12 cellular contexts compared by ENCODE assay signal in the genomic region with DNA sequence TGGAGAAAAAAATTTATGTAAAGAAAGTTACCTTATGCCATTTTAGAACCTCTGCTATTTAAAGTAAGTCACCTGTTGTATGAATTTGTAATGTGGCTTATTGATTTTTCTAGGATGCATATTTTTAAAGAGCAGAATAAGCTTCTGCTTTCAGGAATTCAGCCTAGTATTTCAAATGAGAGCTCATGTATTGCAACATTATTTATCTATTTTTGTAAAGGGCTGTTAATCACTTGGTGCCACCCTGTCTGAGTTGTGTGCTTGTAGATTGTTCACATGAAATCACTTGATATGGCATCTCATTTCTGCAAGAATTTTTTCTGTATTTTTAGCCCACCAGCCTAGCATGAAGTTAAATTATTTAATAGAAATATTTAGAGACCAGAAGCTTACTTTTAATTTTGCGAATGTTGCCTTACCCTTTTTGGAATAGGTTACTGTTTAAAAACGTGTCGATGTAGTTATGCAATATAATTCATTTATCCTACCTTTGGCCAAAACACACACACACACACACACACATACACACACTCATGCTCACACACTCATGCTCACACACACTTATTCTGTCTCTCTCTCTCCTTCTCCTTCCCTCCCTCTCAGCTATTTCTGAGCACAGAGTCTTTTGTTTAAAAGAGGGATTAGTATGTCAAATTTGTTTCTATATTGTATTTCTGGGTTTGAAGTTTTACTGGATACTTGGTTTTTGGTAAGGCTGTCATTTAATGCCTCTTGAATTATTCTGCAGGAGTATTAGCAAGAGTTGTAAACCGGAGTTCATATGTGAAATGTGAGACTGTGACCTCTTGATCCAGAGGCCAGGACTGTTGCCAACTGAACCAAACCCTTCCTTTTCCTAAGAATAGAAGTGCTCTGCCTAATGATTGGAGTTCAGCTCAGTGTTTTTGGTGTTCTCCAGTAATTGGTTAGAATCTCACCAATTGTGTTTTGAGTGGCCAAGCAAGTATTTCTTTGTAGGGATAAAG. TPM values are rescaled to one million over a fixed set of nuclear protein-coding genes. Genes with fewer than 3 reads are reported as not detected.
DNase-seq lines count a peak whose midpoint lies in the region; ATAC-seq and TF ChIP-seq lines count a peak whose summit lies in the region.
"Had no signal": no experiment of that assay in that cellular context is flagged by ENCODE, and none has a peak within 500 bp of the region (broad histone marks: within the 10 kb centered on the region; RNA-seq: fewer than 3 reads in every experiment).

No MANE protein-coding gene starts in this region.

- H3K27ac ChIP-seq in SK-N-SH (ENCODE audit: low read depth in 2 of 2, low read length in 1 of 2) (peak overlapping the region in 1 of 2 experiments; percentile 33; a peak in 2 of 4 replicates), heart right ventricle (peak overlapping the region in 9 of 10 donors; percentile 31 to 67 (median 56))

- no peaks in the 10 kb centered on the region for H3K36me3 Mint-ChIP-seq in activated CD8-positive, alpha-beta memory T cell treated with anti-CD3 and anti-CD28 coated beads, Interleukin-2, amount 10 ng/mL, durations not matched to agents 7 days and 5 days
- H3K36me3 Mint-ChIP-seq in natural killer cell treated with Interleukin-12 subunit alpha and Interleukin-12 subunit beta and Interleukin-15 and Interleukin-18, amount 100 ng/mL, for 72 hours: no peaks in the 10 kb centered on the region
- H3K36me3 Mint-ChIP-seq: activated CD4-positive, alpha-beta memory T cell treated with anti-CD3 and anti-CD28 coated beads for 36 hours had no signal

- no peaks in the 10 kb centered on the region for H3K27me3 ChIP-seq in SK-N-SH (ENCODE audit: insufficient read depth)
- no peaks in the 10 kb centered on the region for H3K27me3 ChIP-seq in heart right ventricle

- no peak for TF ChIP-seq RAD21 in SK-N-SH (IDR thresholded peaks at IDR 0.05; ENCODE audit: low read length)

- H2AFZ ChIP-seq in SK-N-SH (ENCODE audit: low read depth): no peak overlapping the region

- H3K4me1 ChIP-seq in SK-N-SH (ENCODE audit: control insufficient read depth in 1 of 2, insufficient read depth in 2 of 2, low read depth in 1 of 2, low read length in 1 of 2) (peaks cover 0 to 49% of the 10 kb centered on the region in 2 experiments; a peak in 2 of 4 replicates), heart right ventricle (peaks cover 5 to 91% (median 48%) of the 10 kb centered on the region in 9 donors)

- H3K79me2 ChIP-seq in SK-N-SH (ENCODE audit: insufficient read depth): peaks cover 100% of the 10 kb centered on the region

- no peak overlapping the region for H3K4me3 ChIP-seq in SK-N-SH (ENCODE audit: low read depth in 2 of 2, low read length in 1 of 2)
- H3K4me3 ChIP-seq in heart right ventricle: no peak overlapping the region

- CTCF ChIA-PET in SK-N-SH (lab: Yijun Ruan, JAX): no interaction called here
- CTCF ChIA-PET in activated CD8-positive, alpha-beta memory T cell treated with anti-CD3 and anti-CD28 coated beads, Interleukin-2, amount 10 ng/mL, durations not matched to agents 7 days and 5 days (lab: Charles Lee): no interaction called here

- WGBS in SK-N-SH (ENCODE audit: low lambda C conversion rate): 27% methylated on average over 4 of the region's 4 CpGs
- 20 to 29% methylated on average over 4 of the region's 4 CpGs for WGBS in heart right ventricle, 2 donors

- H3K9ac ChIP-seq in SK-N-SH: no peak overlapping the region; the same call in 1 of the 2 replicates

- H3K36me3 ChIP-seq in SK-N-SH (replicated peaks in 1 of 2; ENCODE audit: control insufficient read depth in 1 of 2, insufficient read depth in 2 of 2, low read length in 1 of 2) (peaks cover 0 to 24% of the 10 kb centered on the region in 2 experiments), heart right ventricle (no peaks in the 10 kb centered on the region)

- no peak overlapping the region for H3K4me2 ChIP-seq in SK-N-SH

- H3K4me1 Mint-ChIP-seq in activated CD8-positive, alpha-beta memory T cell treated with anti-CD3 and anti-CD28 coated beads, Interleukin-2, amount 10 ng/mL, durations not matched to agents 7 days and 5 days: no peaks in the 10 kb centered on the region
- H3K4me1 Mint-ChIP-seq in natural killer cell treated with Interleukin-12 subunit alpha and Interleukin-12 subunit beta and Interleukin-15 and Interleukin-18, amount 100 ng/mL, for 72 hours (ENCODE audit: low read depth in 2 of 2): no peaks in the 10 kb centered on the region

- TF ChIP-seq CTCF in SK-N-SH (IDR thresholded peaks at IDR 0.05) (no peak), heart right ventricle (IDR thresholded peaks at IDR 0.05) (no peak)

- POLR2A ChIA-PET in SK-N-SH (lab: Yijun Ruan, JAX): interaction anchor here (0.6 kb wide), 1 partner anchor 172 kb away, joined by 3 read pairs; no protein-coding TSS in a partner anchor

- ATAC-seq in heart right ventricle (peak; percentile 72 to 84 (median 82)), sciatic nerve (peak; percentile 84), HG02981 (IDR thresholded peaks at IDR 0.05; ENCODE audit: unreplicated experiment) (no peak)
- ATAC-seq in activated CD8-positive, alpha-beta memory T cell treated with anti-CD3 and anti-CD28 coated beads, Interleukin-2, amount 10 ng/mL, durations not matched to agents 7 days and 5 days: no peak
- no peak for ATAC-seq in natural killer cell treated with Interleukin-12 subunit alpha and Interleukin-12 subunit beta and Interleukin-15 and Interleukin-18, amount 100 ng/mL, for 72 hours
- ATAC-seq: Panc1 had no signal

- peaks cover 58% of the 10 kb centered on the region for H4K20me1 ChIP-seq in SK-N-SH (ENCODE audit: insufficient read depth)

- H3K4me3 Mint-ChIP-seq in activated CD8-positive, alpha-beta memory T cell treated with anti-CD3 and anti-CD28 coated beads, Interleukin-2, amount 10 ng/mL, durations not matched to agents 7 days and 5 days: no peak overlapping the region
- no peak overlapping the region for H3K4me3 Mint-ChIP-seq in natural killer cell treated with Interleukin-12 subunit alpha and Interleukin-12 subunit beta and Interleukin-15 and Interleukin-18, amount 100 ng/mL, for 72 hours
- H3K4me3 Mint-ChIP-seq: activated CD4-positive, alpha-beta memory T cell treated with anti-CD3 and anti-CD28 coated beads for 36 hours had no signal

- H3K9me3 ChIP-seq in SK-N-SH (no peaks in the 10 kb centered on the region), heart right ventricle (no peaks in the 10 kb centered on the region)
- H3K9me3 ChIP-seq: Caco-2 had no signal

- no peak overlapping the region for H3K27ac Mint-ChIP-seq in activated CD8-positive, alpha-beta memory T cell treated with anti-CD3 and anti-CD28 coated beads, Interleukin-2, amount 10 ng/mL, durations not matched to agents 7 days and 5 days
- H3K27ac Mint-ChIP-seq in natural killer cell treated with Interleukin-12 subunit alpha and Interleukin-12 subunit beta and Interleukin-15 and Interleukin-18, amount 100 ng/mL, for 72 hours: no peak overlapping the region
- H3K27ac Mint-ChIP-seq: activated CD4-positive, alpha-beta memory T cell treated with anti-CD3 and anti-CD28 coated beads for 36 hours had no signal

- peaks cover 33% of the 10 kb centered on the region for H3K27me3 Mint-ChIP-seq in activated CD8-positive, alpha-beta memory T cell treated with anti-CD3 and anti-CD28 coated beads, Interleukin-2, amount 10 ng/mL, durations not matched to agents 7 days and 5 days
- H3K27me3 Mint-ChIP-seq in natural killer cell treated with Interleukin-12 subunit alpha and Interleukin-12 subunit beta and Interleukin-15 and Interleukin-18, amount 100 ng/mL, for 72 hours: peaks cover 15 to 24% of the 10 kb centered on the region in 2 donors

- peak; percentile 28 for DNase-seq in GM04503 (ENCODE audit: low read depth)
- DNase-seq in SK-N-SH: no peak
- peak in 1 of 2 donors; percentile 78 for DNase-seq in heart right ventricle
- DNase-seq in sciatic nerve (ENCODE audit: low spot score): no peak
- DNase-seq in activated CD8-positive, alpha-beta memory T cell treated with anti-CD3 and anti-CD28 coated beads, Interleukin-2, amount 10 ng/mL, durations not matched to agents 7 days and 5 days: no peak
- no peak for DNase-seq in natural killer cell treated with Interleukin-12 subunit alpha and Interleukin-12 subunit beta and Interleukin-15 and Interleukin-18, amount 100 ng/mL, for 72 hours (ENCODE audit: low spot score)
- DNase-seq in amniotic stem cell (lab: John Stamatoyannopoulos, UW): no peak
- DNase-seq: activated CD4-positive, alpha-beta memory T cell treated with anti-CD3 and anti-CD28 coated beads for 36 hours; Caco-2; stimulated activated CD4-positive, alpha-beta T cell treated with anti-CD3 and anti-CD28 coated beads, Interleukin-2, amount 100 ng/mL, for 24 hours had no signal

- no peaks in the 10 kb centered on the region for H3K9me3 Mint-ChIP-seq in activated CD8-positive, alpha-beta memory T cell treated with anti-CD3 and anti-CD28 coated beads, Interleukin-2, amount 10 ng/mL, durations not matched to agents 7 days and 5 days (ENCODE audit: low read depth)
- H3K9me3 Mint-ChIP-seq in natural killer cell treated with Interleukin-12 subunit alpha and Interleukin-12 subunit beta and Interleukin-15 and Interleukin-18, amount 100 ng/mL, for 72 hours: peaks cover 4% of the 10 kb centered on the region
- H3K9me3 Mint-ChIP-seq: activated CD4-positive, alpha-beta memory T cell treated with anti-CD3 and anti-CD28 coated beads for 36 hours had no signal

- H3K9me2 ChIP-seq in SK-N-SH: no peaks in the 10 kb centered on the region

- intact Hi-C loops in heart right ventricle (cut with DNase I): loop anchor here in 1 of 10 donors (5.0 kb wide), 1 partner anchor 32 kb away; the partner anchor contains the start of gene YAP1
- intact Hi-C loops in sciatic nerve (cut with DNase I): no loop called here

- no peak for TF ChIP-seq EP300 in SK-N-SH (IDR thresholded peaks at IDR 0.05; ENCODE audit: borderline replicate concordance in 1 of 2, low read depth in 1 of 2, low read length in 1 of 2)

- H3F3A ChIP-seq in SK-N-SH (replicated peaks; ENCODE audit: insufficient read depth): peaks cover 30% of the 10 kb centered on the region

TF ChIP-seq in SK-N-SH, 30 proteins besides CTCF, POLR2A, EP300 and RAD21 (continues in another document):
- TF ChIP-seq POLR2AphosphoS5 (IDR thresholded peaks at IDR 0.05; ENCODE audit: low read depth, low read length) (no peak), RCOR1 (IDR thresholded peaks at IDR 0.05; ENCODE audit: low read length) (no peak), MXI1 (IDR thresholded peaks at IDR 0.05; ENCODE audit: low read depth, low read length) (no peak), NRF1 (IDR thresholded peaks at IDR 0.05; ENCODE audit: low read depth, low read length) (no peak)

RNA-seq across cellular contexts. Expression of gene YAP1, which starts 34.4 kb away (rescaled TPM):
- polyA plus RNA-seq in SK-N-SH (2012; rRNA removed) (50.8 and 53.2 TPM in 2 replicates), heart right ventricle (10 to 100 TPM; 15.7 to 19.8 TPM)
- 41.4 and 59.2 TPM in 2 replicates for polyA plus RNA-seq in SK-N-SH (2012; cell fraction: cytosol; rRNA removed)
- polyA plus RNA-seq in SK-N-SH (2012; cell fraction: nucleus; rRNA removed): 43.5 and 59.3 TPM in 2 replicates
- total RNA-seq in heart right ventricle (10 to 100 TPM; 56.5 to 91.3 (median 68.7) TPM), sciatic nerve (112 TPM)
- total RNA-seq in activated CD8-positive, alpha-beta memory T cell treated with anti-CD3 and anti-CD28 coated beads, Interleukin-2, amount 10 ng/mL, durations not matched to agents 7 days and 5 days: under 1 TPM in 1 of 2 experiments, not detected in 1; 0.09 TPM
- total RNA-seq in natural killer cell treated with Interleukin-12 subunit alpha and Interleukin-12 subunit beta and Interleukin-15 and Interleukin-18, amount 100 ng/mL, for 72 hours: under 1 TPM in 1 of 2 donors, not detected in 1; 0.56 TPM

Comparison
In these comparisons a context has a peak if more than half of its experiments do, and no peak if none do; other contexts are left out.
1. ATAC-seq: peak in heart right ventricle (8 of 8) and sciatic nerve (single experiment); none in activated CD8-positive, alpha-beta memory T cell treated with anti-CD3 and anti-CD28 coated beads, Interleukin-2, amount 10 ng/mL, durations not matched to agents 7 days and 5 days (single experiment), natural killer cell treated with Interleukin-12 subunit alpha and Interleukin-12 subunit beta and Interleukin-15 and Interleukin-18, amount 100 ng/mL, for 72 hours (0 of 2) and HG02981 (single experiment).
2. RNA of gene YAP1, which starts 34.4 kb away (total RNA-seq): 112 TPM in sciatic nerve (single experiment) and 56.5 to 91.3 TPM in heart right ventricle; 0.56 TPM in natural killer cell treated with Interleukin-12 subunit alpha and Interleukin-12 subunit beta and Interleukin-15 and Interleukin-18, amount 100 ng/mL, for 72 hours and 0.09 TPM in activated CD8-positive, alpha-beta memory T cell treated with anti-CD3 and anti-CD28 coated beads, Interleukin-2, amount 10 ng/mL, durations not matched to agents 7 days and 5 days; every median in the first group is over 10 times any median in the second.